23 cellular contexts compared by ENCODE assay signal in the genomic region with DNA sequence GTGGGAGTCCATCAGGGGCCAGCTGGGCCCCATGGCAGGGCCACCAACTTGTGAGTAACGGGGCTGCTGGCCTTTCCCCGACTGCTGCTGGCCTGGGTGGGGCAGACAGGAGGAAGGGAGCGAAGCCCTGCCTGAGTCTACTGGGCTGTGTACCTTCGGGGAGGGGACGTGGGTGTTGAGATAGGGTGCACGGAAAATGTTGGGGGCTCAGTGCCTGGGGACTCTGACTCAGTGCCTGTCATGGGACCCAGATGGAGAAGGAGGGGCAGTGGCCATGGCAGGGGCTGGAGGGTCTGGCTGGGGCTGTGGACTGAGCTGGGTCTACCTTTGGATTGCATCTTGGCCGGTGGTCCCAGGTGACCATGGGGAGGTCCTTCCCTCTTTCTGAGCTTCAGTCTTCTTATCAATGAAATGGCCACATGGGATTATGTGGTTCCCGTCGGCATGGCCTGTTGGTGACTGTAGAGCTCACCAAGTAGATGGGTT. TPM values are rescaled to one million over a fixed set of nuclear protein-coding genes. Genes with fewer than 3 reads are reported as not detected.
"Had no signal": no experiment of that assay in that cellular context is flagged by ENCODE, and none has a peak within 500 bp of the region (broad histone marks: within the 10 kb centered on the region; RNA-seq: fewer than 3 reads in every experiment).

No MANE protein-coding gene starts in this region.

- H3K9me3 ChIP-seq: body of pancreas, spleen, thoracic aorta, upper lobe of right lung had no signal

- ATAC-seq: body of pancreas; esophagus mucosa; naive thymus-derived CD4-positive, alpha-beta T cell; upper lobe of right lung had no signal

- H3K27me3 ChIP-seq: body of pancreas, cardiac muscle cell, upper lobe of right lung had no signal

- H3K36me3 ChIP-seq: spleen, thoracic aorta, upper lobe of right lung had no signal

- H3K4me1 ChIP-seq: upper lobe of right lung had no signal

- H3K4me3 ChIP-seq: body of pancreas, cardiac muscle cell, spleen, thoracic aorta, upper lobe of right lung had no signal

- DNase-seq: activated CD4-positive, alpha-beta T cell treated with anti-CD3 and anti-CD28 coated beads, Interleukin-2, amount 50 U/mL, for 4 hours; activated CD8-positive, alpha-beta memory T cell treated with anti-CD3 and anti-CD28 coated beads for 24 hours; activated CD8-positive, alpha-beta memory T cell treated with anti-CD3 and anti-CD28 coated beads, Interleukin-2, amount 50 U/mL, for 4 hours; activated naive CD4-positive, alpha-beta T cell treated with anti-CD3 and anti-CD28 coated beads, Interleukin-2, amount 10 ng/mL, durations not matched to agents 7 days and 5 days; anterior cingulate cortex; dermis blood vessel endothelial cell; effector CD8-positive, alpha-beta T cell; foreskin melanocyte; hippocampal formation; naive thymus-derived CD4-positive, alpha-beta T cell; retina; spleen; stimulated activated CD4-positive, alpha-beta T cell treated with anti-CD3 and anti-CD28 coated beads, Interleukin-4, amount 100 ng/mL, for 1 hour; stimulated activated naive CD4-positive, alpha-beta T cell treated with Interleukin-2 at 50 U/mL for 16 hours; T-helper 9 cell; upper lobe of right lung had no signal

- H3K27ac ChIP-seq: body of pancreas, cardiac muscle cell, spleen, thoracic aorta, upper lobe of right lung had no signal

RNA-seq across cellular contexts. Expression of a gene that starts 4.0 kb away (rescaled TPM):
- total RNA-seq: T-helper 1 cell treated with Interleukin-12 subunit alpha and Interleukin-12 subunit beta and Interleukin-4 antibody, amounts not matched to agents 30 ng/mL and 1 ng/mL, for 36 hours had no signal
- polyA plus RNA-seq: naive thymus-derived CD4-positive, alpha-beta T cell had no signal

RNA-seq across cellular contexts. Expression of a gene that starts 59.3 kb away (rescaled TPM):
- total RNA-seq: dermis blood vessel endothelial cell; endothelial cell of umbilical vein; neural crest cell; T-helper 1 cell treated with Interleukin-12 subunit alpha and Interleukin-12 subunit beta and Interleukin-4 antibody, amounts not matched to agents 30 ng/mL and 1 ng/mL, for 36 hours had no signal
- polyA plus RNA-seq: naive thymus-derived CD4-positive, alpha-beta T cell had no signal
